ENCODE assay signal across 23 cellular contexts in the genomic region with DNA sequence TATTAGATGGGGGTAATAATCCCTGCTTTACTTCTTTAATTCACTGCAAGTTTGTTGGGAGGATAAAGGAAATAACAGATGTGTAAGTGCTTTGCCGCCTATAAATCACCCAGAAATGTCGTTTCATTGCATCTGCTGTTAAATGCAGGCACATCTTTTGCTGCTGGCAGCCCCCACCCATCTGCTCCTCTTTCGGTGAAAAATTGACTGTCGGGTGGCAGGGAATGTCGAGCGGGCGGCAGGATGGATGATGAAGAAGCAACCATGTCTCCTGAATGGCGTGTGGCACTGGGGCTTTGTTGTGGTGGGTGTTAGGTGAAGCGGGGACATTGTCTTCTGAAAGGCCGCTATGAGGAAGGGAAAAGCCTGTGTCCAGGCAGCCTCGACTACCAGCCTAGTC. TPM values are rescaled to one million over a fixed set of nuclear protein-coding genes. Genes with fewer than 3 reads are reported as not detected.
DNase-seq lines count a peak whose midpoint lies in the region; ATAC-seq, FAIRE-seq and TF ChIP-seq lines count a peak whose summit lies in the region.
"Had no signal": no experiment of that assay in that cellular context is flagged by ENCODE, and none has a peak within 500 bp of the region (broad histone marks: within the 10 kb centered on the region; RNA-seq: fewer than 3 reads in every experiment).

No MANE protein-coding gene starts in this region.

- TF ChIP-seq EP300 in K562 (IDR thresholded peaks at IDR 0.05; ENCODE audit: low read length), result no peak

- POLR2A ChIA-PET in K562 (lab: Yijun Ruan, JAX), result no interaction called here
- POLR2A ChIA-PET in GM10248 (lab: Yijun Ruan, JAX), result no interaction called here

- intact Hi-C loops in K562 (cut with micrococcal nuclease) (no loop called here), mammary epithelial cell (cut with micrococcal nuclease) (no loop called here)

- 8% methylated on average over 11 of the region's 11 CpGs for WGBS in K562 (ENCODE audit: insufficient coverage, low coverage, missing lambda C conversion rate)
- WGBS in mammary epithelial cell (ENCODE audit: low coverage, missing lambda C conversion rate), result 75% methylated on average over 8 of the region's 11 CpGs

- no peak for FAIRE-seq in K562 (lab: Jason Lieb, UNC)
- FAIRE-seq: A204.1, GM12878 had no signal

- H3K4me3 ChIP-seq in K562, result no peak overlapping the region
- no peak overlapping the region for H3K4me3 ChIP-seq in mammary epithelial cell (replicated peaks in 1 of 3; ENCODE audit: insufficient read depth in 1 of 3, low read depth in 2 of 3, low read length in 3 of 3)
- H3K4me3 ChIP-seq: GM12878, HAP-1 had no signal

- no peak overlapping the region for H3K27ac Mint-ChIP-seq in activated T-helper 17 cell treated with anti-CD3 and anti-CD28 coated beads, Interleukin-2, amount 50 U/mL, for 72 hours
- H3K27ac Mint-ChIP-seq: CD4-positive, CD25-positive, alpha-beta regulatory T cell; CD8-positive, alpha-beta memory T cell had no signal

- ATAC-seq in K562 (no peak), HG02970 (IDR thresholded peaks at IDR 0.05; ENCODE audit: low FRiP score, unreplicated experiment) (no peak)
- no peak for ATAC-seq in activated T-helper 17 cell treated with anti-CD3 and anti-CD28 coated beads, Interleukin-2, amount 50 U/mL, for 72 hours (replicated peaks)
- ATAC-seq: GM12878 had no signal

- H3K9me1 ChIP-seq in K562 (ENCODE audit: control insufficient read depth, insufficient read depth, low read length), result no peaks in the 10 kb centered on the region

- TF ChIP-seq CTCF in K562 (IDR thresholded peaks at IDR 0.05 in 2 of 3, conservative IDR thresholded peaks at IDR 0.05 in 1 of 3; ENCODE audit: insufficient read depth in 2 of 3, low read depth in 1 of 3, low read length in 3 of 3) (no peak), GM10248 (IDR thresholded peaks at IDR 0.05; ENCODE audit: control extremely low read depth, extremely low read depth, low read depth, missing control alignments) (no peak), mammary epithelial cell (conservative IDR thresholded peaks at IDR 0.05 in 1 of 2, IDR thresholded peaks at IDR 0.05 in 1 of 2; ENCODE audit: extremely low read depth in 1 of 2, insufficient read depth in 1 of 2, low read depth in 1 of 2, low read length in 2 of 2) (no peak)

- DNase-seq in NCI-H1694 treated with DMSO at 0.1 percent for 48 hours (lab: John Stamatoyannopoulos, UW) (peak; percentile 85), NCI-H524 treated with DMSO at 0.1 percent for 48 hours (lab: John Stamatoyannopoulos, UW) (peak; percentile 99), K562 (ENCODE audit: extremely low read depth in 1 of 4, low spot score in 3 of 4) (no peak), GM10248 (ENCODE audit: extremely low spot score) (no peak), mammary epithelial cell (no peak)
- DNase-seq: ACHN; C1 segment of cervical spinal cord; CD4-positive, CD25-positive, alpha-beta regulatory T cell; CD8-positive, alpha-beta memory T cell; COR-L47; DMS153; DMS79; GDM1 had no signal

- H3K27ac ChIP-seq in K562 (ENCODE audit: extremely low read depth, low read depth, low read length), result no peak overlapping the region
- no peak overlapping the region for H3K27ac ChIP-seq in mammary epithelial cell (ENCODE audit: insufficient read depth, low read depth, low read length)
- H3K27ac ChIP-seq: HL-60 had no signal

- no peaks in the 10 kb centered on the region for H3K36me3 ChIP-seq in K562 (ENCODE audit: control insufficient read depth, insufficient read depth, low read length)
- no peaks in the 10 kb centered on the region for H3K36me3 ChIP-seq in mammary epithelial cell (ENCODE audit: insufficient read depth, low read length)
- H3K36me3 ChIP-seq: BE2C, HAP-1 had no signal

- H3K36me3 Mint-ChIP-seq in activated T-helper 17 cell treated with anti-CD3 and anti-CD28 coated beads, Interleukin-2, amount 50 U/mL, for 72 hours (ENCODE audit: low read depth), result no peaks in the 10 kb centered on the region

- dilution Hi-C loops in mammary epithelial cell (cut with HindIII; ENCODE audit: low sequenced_read_pairs), result no loop called here

- TF ChIP-seq POLR2A in K562 (conservative IDR thresholded peaks at IDR 0.05), result no peak

- H2AFZ ChIP-seq in K562 (ENCODE audit: low read depth, low read length) (peak overlapping the region; percentile 63; the same call in 1 of the 2 replicates), mammary epithelial cell (ENCODE audit: low read depth, low read length) (no peak overlapping the region)

- H3K4me1 Mint-ChIP-seq in activated T-helper 17 cell treated with anti-CD3 and anti-CD28 coated beads, Interleukin-2, amount 50 U/mL, for 72 hours, result peaks cover 6% of the 10 kb centered on the region

- peaks cover 9% of the 10 kb centered on the region for H3K27me3 Mint-ChIP-seq in activated T-helper 17 cell treated with anti-CD3 and anti-CD28 coated beads, Interleukin-2, amount 50 U/mL, for 72 hours

- H4K20me1 ChIP-seq in K562 (replicated peaks; ENCODE audit: control insufficient read depth, insufficient read depth, low read length) (no peaks in the 10 kb centered on the region), mammary epithelial cell (ENCODE audit: insufficient read depth, low read length) (no peaks in the 10 kb centered on the region)

- no peaks in the 10 kb centered on the region; the same call in 1 of the 2 replicates for H3K9me3 ChIP-seq in K562 (replicated peaks; ENCODE audit: control insufficient read depth, insufficient read depth, low read depth, low read length)
- no peaks in the 10 kb centered on the region for H3K9me3 ChIP-seq in mammary epithelial cell (replicated peaks; ENCODE audit: insufficient read depth, low read length)
- H3K9me3 ChIP-seq: BE2C, HAP-1 had no signal

- H3K79me2 ChIP-seq in K562 (ENCODE audit: control insufficient read depth, insufficient read depth, low read length), result no peaks in the 10 kb centered on the region
- no peaks in the 10 kb centered on the region for H3K79me2 ChIP-seq in mammary epithelial cell (ENCODE audit: insufficient read depth, low read length)

- H3K9me3 Mint-ChIP-seq in activated T-helper 17 cell treated with anti-CD3 and anti-CD28 coated beads, Interleukin-2, amount 50 U/mL, for 72 hours, result peaks cover 8% of the 10 kb centered on the region

- H3K27me3 ChIP-seq in K562 (ENCODE audit: control insufficient read depth in 2 of 2, insufficient read depth in 2 of 2, low read length in 2 of 2), result peaks cover 24 to 34% of the 10 kb centered on the region in 2 experiments
- peaks cover 6% of the 10 kb centered on the region for H3K27me3 ChIP-seq in mammary epithelial cell (ENCODE audit: insufficient read depth, low read length)

- H3K9ac ChIP-seq in K562 (ENCODE audit: insufficient read depth in 1 of 2, low read depth in 2 of 2, low read length in 2 of 2) (no peak overlapping the region), mammary epithelial cell (ENCODE audit: insufficient read depth, low read length) (no peak overlapping the region)

- no peak overlapping the region for H3K4me3 Mint-ChIP-seq in activated T-helper 17 cell treated with anti-CD3 and anti-CD28 coated beads, Interleukin-2, amount 50 U/mL, for 72 hours
- H3K4me3 Mint-ChIP-seq: CD4-positive, CD25-positive, alpha-beta regulatory T cell; CD8-positive, alpha-beta memory T cell had no signal

- peak overlapping the region; percentile 25 for H3K4me2 ChIP-seq in K562 (ENCODE audit: insufficient read depth, low read length)
- no peak overlapping the region for H3K4me2 ChIP-seq in mammary epithelial cell (ENCODE audit: insufficient read depth, low read depth, low read length)

- CTCF ChIA-PET in K562 (lab: Yijun Ruan, JAX; ENCODE audit: low intra/inter-chr PET ratio), result no interaction called here
- CTCF ChIA-PET in GM10248 (lab: Yijun Ruan, JAX), result no interaction called here
- CTCF ChIA-PET in mammary epithelial cell (lab: Charles Lee; ENCODE audit: low non-redundant PET), result no interaction called here

- no peak for TF ChIP-seq RAD21 in K562 (CRISPR knock-in tag; conservative IDR thresholded peaks at IDR 0.05 in 1 of 2, IDR thresholded peaks at IDR 0.05 in 1 of 2)

- in situ Hi-C loops in K562 (cut with MboI), result no loop called here
- in situ Hi-C loops in mammary epithelial cell (cut with MboI; ENCODE audit: low sequenced_read_pairs in 2 of 2), result no loop called here

- no TSS peak for BruUV-seq in K562 (replicated peaks; lab: Mats Ljungman, UMichigan)
- no TSS peak for BruUV-seq in mammary epithelial cell (replicated peaks; lab: Mats Ljungman, UMichigan)

- H3K4me1 ChIP-seq in K562 (replicated peaks in 1 of 2; ENCODE audit: control insufficient read depth in 2 of 2, insufficient read depth in 2 of 2, low read length in 2 of 2) (peaks cover 0 to 6% of the 10 kb centered on the region in 2 experiments; a peak in 1 of 5 replicates), mammary epithelial cell (ENCODE audit: insufficient read depth, low read length) (no peaks in the 10 kb centered on the region)
- H3K4me1 ChIP-seq: BE2C had no signal

TF ChIP-seq in K562, 482 proteins besides CTCF, POLR2A, EP300 and RAD21 (continues in another document):
- TF ChIP-seq EHMT2 (IDR thresholded peaks at IDR 0.05), result no peak
- no peak for TF ChIP-seq DNMT1 (IDR thresholded peaks at IDR 0.05)
- no peak for TF ChIP-seq ZNF133 (CRISPR knock-in tag; IDR thresholded peaks at IDR 0.05)
- no peak for TF ChIP-seq IRF2 (CRISPR knock-in tag; IDR thresholded peaks at IDR 0.05)
- no peak for TF ChIP-seq RCOR1 (IDR thresholded peaks at IDR 0.05; ENCODE audit: borderline replicate concordance in 1 of 2, low read depth in 2 of 2, low read length in 2 of 2)
- no peak for TF ChIP-seq COPS2 (conservative IDR thresholded peaks at IDR 0.05)

RNA-seq across cellular contexts. Expression of a gene that starts 0.5 kb away (rescaled TPM):
- total RNA-seq in K562 (2011; cell fraction: chromatin; rRNA removed; ENCODE audit: low replicate concordance), result not detected in 2 replicates
- not detected in 2 replicates for total RNA-seq in K562 (2011; cell fraction: nucleolus; rRNA removed)
- not detected in 2 replicates for total RNA-seq in K562 (2011; cell fraction: nucleoplasm; rRNA removed)
- total RNA-seq in K562 (2014; rRNA removed) (0.20 TPM in 1 of 2 replicates, not detected in the other), K562 (2014; rRNA removed; fragmentation: Illumina TruSeq; extraction: Trizol) (not detected in 2 replicates), K562 (2015; rRNA removed; fragmentation: Illumina TruSeq; extraction: Trizol) (not detected in 2 replicates), K562 (2021) (0.20 TPM in 1 of 2 replicates, not detected in the other), mammary epithelial cell (not detected)
- polyA plus RNA-seq in K562 (2011; rRNA removed) (not detected in 2 replicates), K562 (2014; fragmentation: Illumina TruSeq; extraction: Trizol) (not detected in 2 replicates), K562 (2014; fragmentation: Nextera tagmentation; extraction: Ambion mirVana) (under 1 TPM; 0.07 to 0.24 TPM), K562 (2014; rRNA removed) (not detected in 2 replicates), mammary epithelial cell (not detected)
- polyA plus RNA-seq in K562 (2011; cell fraction: cytosol; rRNA removed), result not detected in 2 replicates
- not detected in 2 replicates for polyA plus RNA-seq in K562 (2011; cell fraction: nucleus; rRNA removed)
- 0.13 and 0.78 TPM in 2 replicates for polyA plus RNA-seq in K562 (2012)
- polyA minus RNA-seq in K562 (2011; rRNA and poly(A)+ RNA removed), result not detected in 2 replicates
- polyA minus RNA-seq in K562 (2011; cell fraction: cytosol; rRNA and poly(A)+ RNA removed), result not detected in 2 replicates
- polyA minus RNA-seq in K562 (2011; cell fraction: nucleus; rRNA and poly(A)+ RNA removed), result not detected in 2 replicates
- total RNA-seq in activated T-helper 17 cell treated with anti-CD3 and anti-CD28 coated beads, Interleukin-2, amount 50 U/mL, for 72 hours, result not detected
- polyA minus RNA-seq in mammary epithelial cell, result not detected
- total RNA-seq: CD4-positive, CD25-positive, alpha-beta regulatory T cell; CD8-positive, alpha-beta memory T cell; Daoy; GM12878; H4; HT1080 had no signal
- polyA plus RNA-seq: CD4-positive, CD25-positive, alpha-beta regulatory T cell; CD8-positive, alpha-beta memory T cell; GM12878 had no signal

Comparison
In these comparisons a context has a peak if more than half of its experiments do, and no peak if none do; other contexts are left out.
1. DNase-seq: peak in NCI-H1694 treated with DMSO at 0.1 percent for 48 hours (single experiment) and NCI-H524 treated with DMSO at 0.1 percent for 48 hours (single experiment); none in K562 (0 of 4), GM10248 (single experiment) and mammary epithelial cell (single experiment).